Comparison of ENCODE assay signal across 8 cellular contexts in genomic region chr1:54791880-54792522, GRCh38. TPM values are rescaled to one million over a fixed set of nuclear protein-coding genes. Genes with fewer than 3 reads are reported as not detected.
DNase-seq lines count a peak whose midpoint lies in the region; ATAC-seq, FAIRE-seq and TF ChIP-seq lines count a peak whose summit lies in the region.

No MANE protein-coding gene starts in this region.

- peak; percentile 62 for FAIRE-seq in GM19239 (lab: Jason Lieb, UNC)

- H3K4me3 Mint-ChIP-seq in effector memory CD8-positive, alpha-beta T cell: no peak overlapping the region

- no peaks in the 10 kb centered on the region for H3K4me1 ChIP-seq in spleen

- peaks cover 0 to 16% (median 12%) of the 10 kb centered on the region in 8 donors for H3K9me3 ChIP-seq in spleen

- peaks cover 21% of the 10 kb centered on the region for H3K36me3 Mint-ChIP-seq in effector memory CD8-positive, alpha-beta T cell (ENCODE audit: insufficient read depth)

- no peak overlapping the region for H3K27ac ChIP-seq in spleen

- H3K27me3 Mint-ChIP-seq in effector memory CD8-positive, alpha-beta T cell: no peaks in the 10 kb centered on the region

- peaks cover 36 to 37% of the 10 kb centered on the region in 2 donors for H3K4me1 Mint-ChIP-seq in effector memory CD8-positive, alpha-beta T cell (ENCODE audit: low read depth in 2 of 2)

- DNase-seq in AML-193 (lab: John Stamatoyannopoulos, UW): peak; percentile 47 to 51
- no peak for DNase-seq in GM19239 (ENCODE audit: insufficient read length, low spot score)
- peak; percentile 60 for DNase-seq in SK-MEL-5 (ENCODE audit: low read depth, low spot score)
- peak in 1 of 3 experiments; percentile 15 for DNase-seq in effector memory CD8-positive, alpha-beta T cell
- no peak for DNase-seq in spleen
- DNase-seq in C1 segment of cervical spinal cord (lab: John Stamatoyannopoulos, UW): no peak

- peak in 7 of 11 experiments; percentile 5 to 62 (median 51) for TF ChIP-seq CTCF in spleen (IDR thresholded peaks at IDR 0.05 in 8 of 11, conservative IDR thresholded peaks at IDR 0.05 in 3 of 11)

- intact Hi-C loops in spleen (cut with DNase I; ENCODE audit: low total_unique reads): no loop called here

- peak overlapping the region; percentile 41 to 60 for H3K27ac Mint-ChIP-seq in effector memory CD8-positive, alpha-beta T cell

- in situ Hi-C loops in SK-MEL-5 (cut with HindIII; ENCODE audit: low pct_unique_long_range_greater_than_20kb, low sequenced_read_pairs): no loop called here

- no peak for ATAC-seq in effector memory CD8-positive, alpha-beta T cell (replicated peaks)
- ATAC-seq in GM21619 (IDR thresholded peaks at IDR 0.05; ENCODE audit: unreplicated experiment) (no peak), GM21447 (IDR thresholded peaks at IDR 0.05; ENCODE audit: unreplicated experiment) (no peak)

- no peak for TF ChIP-seq POLR2A in spleen (IDR thresholded peaks at IDR 0.05)

- no peaks in the 10 kb centered on the region for H3K9me3 Mint-ChIP-seq in effector memory CD8-positive, alpha-beta T cell

- H3K4me3 ChIP-seq in spleen: no peak overlapping the region

- H3K27me3 ChIP-seq in spleen (replicated peaks in 1 of 7): peaks cover 0 to 8% (median 0%) of the 10 kb centered on the region in 7 donors

- H3K36me3 ChIP-seq in spleen: peaks cover 0 to 36% (median 0%) of the 10 kb centered on the region in 6 donors

- WGBS in spleen, 5 donors: 86 to 93% (median 91%) methylated on average over 13 of the region's 13 CpGs

RNA-seq across cellular contexts. Expression of gene TTC22, which starts 9.1 kb away (rescaled TPM):
- not detected in 2 replicates for total RNA-seq in SK-MEL-5 (2014; rRNA removed; shearing (Covaris generic))
- not detected in 2 replicates for polyA plus RNA-seq in SK-MEL-5 (2015; cell fraction: cytosol; rRNA removed)
- not detected in 2 replicates for polyA plus RNA-seq in SK-MEL-5 (2015; cell fraction: nucleus; rRNA removed)
- total RNA-seq in spleen: 1 to 10 TPM; 2.7 to 6.4 (median 3.7) TPM
- polyA plus RNA-seq in spleen: 1 to 10 TPM in 2 of 3 donors, under 1 TPM in 1; 0.73 to 1.9 (median 1.1) TPM

RNA-seq across cellular contexts. Expression of gene PARS2, which starts 27.7 kb away (rescaled TPM):
- total RNA-seq in SK-MEL-5 (2014; rRNA removed; shearing (Covaris generic)): 7.1 and 7.3 TPM in 2 replicates
- polyA plus RNA-seq in SK-MEL-5 (2015; cell fraction: cytosol; rRNA removed): 6.3 and 7.6 TPM in 2 replicates
- polyA plus RNA-seq in SK-MEL-5 (2015; cell fraction: nucleus; rRNA removed): 1.1 and 1.8 TPM in 2 replicates
- 1 to 10 TPM; 2.7 to 3.8 (median 3.4) TPM for total RNA-seq in spleen
- 1 to 10 TPM in 2 of 3 donors, under 1 TPM in 1; 0.96 to 2.1 (median 1.9) TPM for polyA plus RNA-seq in spleen

Comparison
In these comparisons a context has a peak if more than half of its experiments do, and no peak if none do; other contexts are left out.
1. DNase-seq: peak in AML-193 (2 of 2) and SK-MEL-5 (single experiment); none in GM19239 (single experiment), spleen (single experiment) and C1 segment of cervical spinal cord (0 of 14).